Comparison of ENCODE assay signal across 26 cellular contexts in the genomic region with DNA sequence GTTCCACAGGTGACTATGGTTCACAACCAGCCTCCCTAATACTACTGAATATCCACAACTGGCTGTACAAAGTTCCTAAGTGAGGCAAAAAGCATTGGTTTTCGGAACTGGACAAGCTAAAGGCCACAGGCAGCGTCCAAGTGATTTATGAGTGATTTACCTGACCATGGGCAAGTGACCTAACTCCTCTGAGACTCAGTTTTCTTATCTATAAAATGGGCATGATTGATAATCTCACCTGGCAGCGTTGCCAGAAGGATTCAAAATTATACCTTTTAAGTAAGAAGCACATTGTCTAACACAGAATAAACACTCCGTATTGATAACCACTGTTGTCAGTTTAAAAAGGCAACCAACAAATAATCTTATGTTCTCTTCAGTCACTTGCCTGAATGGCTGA. TPM values are rescaled to one million over a fixed set of nuclear protein-coding genes. Genes with fewer than 3 reads are reported as not detected.
"Had no signal": no experiment of that assay in that cellular context is flagged by ENCODE, and none has a peak within 500 bp of the region (broad histone marks: within the 10 kb centered on the region; RNA-seq: fewer than 3 reads in every experiment).

No MANE protein-coding gene starts in this region.

- ATAC-seq: naive thymus-derived CD4-positive, alpha-beta T cell; natural killer cell; right cardiac atrium; stimulated activated effector memory CD8-positive, alpha-beta T cell treated with anti-CD3 and anti-CD28 coated beads, Interleukin-12 subunit alpha, Interleukin-12 subunit beta, amount 100 ng/mL, for 72 hours; stimulated activated naive B cell treated with anti-CD40 and anti-IgM and Interleukin-4, amounts not matched to agents 10 μg/mL and 1 μg/mL and 100 μg/mL, for 72 hours had no signal

- H3K9me3 ChIP-seq: ovary, sigmoid colon, thoracic aorta, thyroid gland, tibial nerve, upper lobe of left lung, vagina had no signal

- H3K27ac ChIP-seq: ovary, parathyroid adenoma, psoas muscle, sigmoid colon, thoracic aorta, thyroid gland, upper lobe of left lung, vagina had no signal

- H3K9ac ChIP-seq: neural progenitor cell, parathyroid adenoma had no signal

- H3K27me3 ChIP-seq: neural progenitor cell, ovary, sigmoid colon, stomach, thyroid gland, tibial nerve, upper lobe of left lung, vagina had no signal

- H2AFZ ChIP-seq: neural progenitor cell, parathyroid adenoma had no signal

- H3K79me2 ChIP-seq: parathyroid adenoma had no signal

- H3K4me3 ChIP-seq: neural progenitor cell, ovary, psoas muscle, sigmoid colon, stomach, thoracic aorta, thyroid gland, tibial nerve, upper lobe of left lung, vagina had no signal

- FAIRE-seq: small intestine, urothelium cell line had no signal

- DNase-seq: naive thymus-derived CD4-positive, alpha-beta T cell; natural killer cell; occipital lobe; ovary; posterior cingulate gyrus; psoas muscle; right cardiac atrium; sigmoid colon; small intestine; stimulated activated CD4-positive, alpha-beta T cell treated with anti-CD3 and anti-CD28 coated beads, Interleukin-15, amount 100 ng/mL, for 24 hours; stimulated activated CD4-positive, alpha-beta T cell treated with anti-CD3 and anti-CD28 coated beads, Interleukin-2, amount 100 ng/mL, for 24 hours; stimulated activated CD4-positive, alpha-beta T cell treated with anti-CD3 and anti-CD28 coated beads, Interleukin-2, amount 100 ng/mL, for 48 hours; stimulated activated CD4-positive, alpha-beta T cell treated with anti-CD3 and anti-CD28 coated beads, Interleukin-4, amount 100 ng/mL, for 24 hours; stimulated activated naive B cell treated with anti-CD40 and anti-IgM and Interleukin-4, amounts not matched to agents 10 μg/mL and 1 μg/mL and 100 μg/mL, for 72 hours; stimulated activated naive CD4-positive, alpha-beta T cell treated with Interleukin-2 at 50 U/mL for 16 hours; stomach; thyroid gland; trophoblast cell; upper lobe of left lung had no signal

- H3K4me1 ChIP-seq: parathyroid adenoma, stomach, thyroid gland, upper lobe of left lung, vagina had no signal

- H3K4me2 ChIP-seq: neural progenitor cell had no signal

- H3K36me3 ChIP-seq: ovary, thoracic aorta had no signal

RNA-seq across cellular contexts. Expression of a gene that starts 29.8 kb away (rescaled TPM):
- total RNA-seq: naive thymus-derived CD4-positive, alpha-beta T cell; natural killer cell had no signal
- polyA plus RNA-seq: naive thymus-derived CD4-positive, alpha-beta T cell had no signal
